ENCODE assay signal across 27 cellular contexts in the genomic region with DNA sequence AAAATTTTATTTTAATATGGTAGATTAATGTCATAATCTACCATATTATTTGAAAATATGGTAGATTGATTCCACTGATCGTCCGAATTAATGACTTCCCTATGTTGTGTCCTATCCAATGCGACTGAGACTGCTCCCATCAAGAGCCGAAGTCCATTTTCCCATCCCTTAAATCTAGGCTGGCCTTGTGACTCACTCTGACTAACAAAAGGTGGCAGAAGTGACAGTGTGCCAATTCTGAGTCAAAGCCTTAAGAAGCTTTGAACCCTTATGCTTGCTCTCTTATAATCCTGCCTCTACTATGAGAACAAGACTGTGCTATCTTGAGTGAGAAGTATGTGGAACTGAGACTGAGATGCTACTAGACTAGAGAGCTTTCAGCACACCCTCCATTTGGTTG.
"Had no signal": no experiment of that assay in that cellular context is flagged by ENCODE, and none has a peak within 500 bp of the region (broad histone marks: within the 10 kb centered on the region; RNA-seq: fewer than 3 reads in every experiment).

No MANE protein-coding gene starts in this region.

- H3K9me3 ChIP-seq: ascending aorta, left lung, spleen, tibial nerve had no signal

- H3K36me3 ChIP-seq: ascending aorta, left lung, neural progenitor cell, spleen, tibial nerve had no signal

- H3K27ac ChIP-seq: ascending aorta, coronary artery, dorsolateral prefrontal cortex, left lung, neural progenitor cell, parathyroid adenoma, spleen, tibial nerve had no signal

- H3K4me1 ChIP-seq: ascending aorta, left lung, neural progenitor cell, parathyroid adenoma, spleen, tibial nerve had no signal

- H3K4me3 ChIP-seq: ascending aorta, coronary artery, dorsolateral prefrontal cortex, left lung, lung, neural progenitor cell, spleen, tibial nerve had no signal

- DNase-seq: activated CD4-positive, alpha-beta memory T cell treated with anti-CD3 and anti-CD28 coated beads for 36 hours; activated CD4-positive, alpha-beta T cell treated with anti-CD3 and anti-CD28 coated beads, Interleukin-2, amount 10 ng/mL, durations not matched to agents 24 days and 14 days; activated CD4-positive, CD25-positive, alpha-beta regulatory T cell treated with anti-CD3 and anti-CD28 coated beads, Interleukin-2, amount 50 U/mL, for 72 hours; activated CD8-positive, alpha-beta memory T cell treated with anti-CD3 and anti-CD28 coated beads, Interleukin-2, amount 50 U/mL, for 4 hours; activated gamma-delta T cell; activated naive CD4-positive, alpha-beta T cell treated with anti-CD3 and anti-CD28 coated beads, Interleukin-2, amount 10 ng/mL, durations not matched to agents 7 days and 5 days; activated naive CD8-positive, alpha-beta T cell treated with anti-CD3 and anti-CD28 coated beads, Interleukin-2, amount 10 ng/mL, durations not matched to agents 7 days and 5 days; activated T-cell treated with anti-CD3 and anti-CD28 coated beads, Interleukin-2, amount 50 U/mL, for 24 hours; dorsolateral prefrontal cortex; effector memory CD4-positive, alpha-beta T cell; erythroblast; foreskin melanocyte; kidney glomerular epithelial cell; left lung; mesendoderm; natural killer cell; occipital lobe; right cardiac atrium; spleen; stimulated activated naive CD4-positive, alpha-beta T cell; T-helper 9 cell had no signal

- H3K27me3 ChIP-seq: ascending aorta, left lung, neural progenitor cell, spleen, tibial nerve had no signal
